14 cellular contexts compared by ENCODE assay signal in genomic region chr6:128538763-128539162, GRCh38.
"Had no signal": no experiment of that assay in that cellular context is flagged by ENCODE, and none has a peak within 500 bp of the region (broad histone marks: within the 10 kb centered on the region; RNA-seq: fewer than 3 reads in every experiment).

No MANE protein-coding gene starts in this region.

- H3K27ac ChIP-seq: lower lobe of right lung, sigmoid colon, spleen, thyroid gland had no signal

- H3K9me3 ChIP-seq: lower lobe of right lung, sigmoid colon, spleen, thyroid gland had no signal

- DNase-seq: activated CD4-positive, alpha-beta T cell treated with anti-CD3 and anti-CD28 coated beads, Interleukin-2, amount 50 U/mL, for 4 hours; activated gamma-delta T cell; amygdala; effector memory CD8-positive, alpha-beta T cell; hypothalamus; lower lobe of right lung; sigmoid colon; spleen; stimulated activated naive B cell treated with anti-CD40 and anti-IgM and Interleukin-4, amounts not matched to agents 10 μg/mL and 1 μg/mL and 100 μg/mL, for 72 hours; T-helper 2 cell; thyroid gland had no signal

- H3K4me3 ChIP-seq: lower lobe of right lung, sigmoid colon, spleen, thyroid gland had no signal

- ATAC-seq: effector memory CD8-positive, alpha-beta T cell; lower lobe of right lung; stimulated activated naive B cell treated with anti-CD40 and anti-IgM and Interleukin-4, amounts not matched to agents 10 μg/mL and 1 μg/mL and 100 μg/mL, for 72 hours had no signal

- FAIRE-seq: frontal cortex, keratinocyte, urothelium cell line had no signal

- H3K36me3 ChIP-seq: lower lobe of right lung, sigmoid colon, spleen, thyroid gland had no signal

- H3K27me3 ChIP-seq: sigmoid colon, spleen, thyroid gland had no signal

- H3K4me1 ChIP-seq: lower lobe of right lung, sigmoid colon, spleen, thyroid gland had no signal
